Comparison of ENCODE assay signal across 1 cellular context in genomic region chr17:42886283-42887176, GRCh38.
TF ChIP-seq lines count a peak whose summit lies in the region.

No MANE protein-coding gene starts in this region.

TF ChIP-seq in HepG2, 621 proteins besides CTCF, POLR2A, EP300 and RAD21 (continued from another document and continues in another):
- TF ChIP-seq NCOA5 (CRISPR knock-in tag; IDR thresholded peaks at IDR 0.05), result no peak
- TF ChIP-seq MTF2 (CRISPR knock-in tag; IDR thresholded peaks at IDR 0.05; ENCODE audit: borderline replicate concordance), result no peak
- TF ChIP-seq NCOA2 (CRISPR knock-in tag; IDR thresholded peaks at IDR 0.05), result peak; percentile 89
- no peak for TF ChIP-seq CSRNP2 (CRISPR knock-in tag; conservative IDR thresholded peaks at IDR 0.05; ENCODE audit: low read depth)
- TF ChIP-seq ETV6 (CRISPR knock-in tag; conservative IDR thresholded peaks at IDR 0.05), result no peak
- TF ChIP-seq ZNF138 (CRISPR knock-in tag; IDR thresholded peaks at IDR 0.05; ENCODE audit: low read depth), result peak; percentile 45; the same call in 1 of the 2 replicates
- no peak for TF ChIP-seq MBNL3 (CRISPR knock-in tag; conservative IDR thresholded peaks at IDR 0.05)
- peak; percentile 57; the same call in 1 of the 2 replicates for TF ChIP-seq KDM4B (CRISPR knock-in tag; IDR thresholded peaks at IDR 0.05)
- no peak for TF ChIP-seq ZNF749 (CRISPR knock-in tag; IDR thresholded peaks at IDR 0.05; ENCODE audit: borderline replicate concordance)
- no peak for TF ChIP-seq ZXDC (CRISPR knock-in tag; IDR thresholded peaks at IDR 0.05)
- TF ChIP-seq MAX (IDR thresholded peaks at IDR 0.05), result peak; percentile 91
- TF ChIP-seq SRSF4 (IDR thresholded peaks at IDR 0.05; ENCODE audit: low read depth, low read length, poor library complexity, severe bottlenecking), result no peak
- peak; percentile 89 for TF ChIP-seq ZBTB4 (CRISPR knock-in tag; IDR thresholded peaks at IDR 0.05; ENCODE audit: borderline replicate concordance)
- TF ChIP-seq STAT6 (CRISPR knock-in tag; IDR thresholded peaks at IDR 0.05; ENCODE audit: borderline replicate concordance), result peak; percentile 95
- TF ChIP-seq ZNF253 (CRISPR knock-in tag; IDR thresholded peaks at IDR 0.05; ENCODE audit: borderline replicate concordance), result peak; percentile 81; the same call in 1 of the 2 replicates
- no peak for TF ChIP-seq MAZ (IDR thresholded peaks at IDR 0.05; ENCODE audit: borderline replicate concordance, low read depth, low read length)
- TF ChIP-seq MAZ (CRISPR knock-in tag; IDR thresholded peaks at IDR 0.05; ENCODE audit: low read depth), result peak; percentile 51
- no peak for TF ChIP-seq ZSCAN30 (CRISPR knock-in tag; IDR thresholded peaks at IDR 0.05)
- TF ChIP-seq RBFOX2 (IDR thresholded peaks at IDR 0.05; ENCODE audit: low read depth, low read length), result no peak
- TF ChIP-seq NFE2L1 (CRISPR knock-in tag; IDR thresholded peaks at IDR 0.05; ENCODE audit: borderline replicate concordance), result no peak
- peak; percentile 90 to 95 for TF ChIP-seq NR2F1 (CRISPR knock-in tag; IDR thresholded peaks at IDR 0.05)
- TF ChIP-seq BRCA1 (CRISPR knock-in tag; IDR thresholded peaks at IDR 0.05), result peak; percentile 79; the same call in 1 of the 2 replicates
- no peak for TF ChIP-seq CCAR2 (optimal IDR thresholded peaks at IDR 0.05; ENCODE audit: low read depth, low read length)
- no peak for TF ChIP-seq ZNF572 (CRISPR knock-in tag; IDR thresholded peaks at IDR 0.05)
- TF ChIP-seq KAT8 (CRISPR knock-in tag; IDR thresholded peaks at IDR 0.05), result peak; percentile 62
- 0 out of 2 replicates have a peak, but pooled peaks have one; percentile 20 for TF ChIP-seq ZNF547 (CRISPR knock-in tag; IDR thresholded peaks at IDR 0.05)
- TF ChIP-seq TCF7 (IDR thresholded peaks at IDR 0.05; ENCODE audit: low read depth), result peak; percentile 61
- no peak for TF ChIP-seq CENPBD1 (CRISPR knock-in tag; IDR thresholded peaks at IDR 0.05; ENCODE audit: borderline replicate concordance, low read depth)
- TF ChIP-seq CHD2 (IDR thresholded peaks at IDR 0.05; ENCODE audit: low read depth, low read length), result no peak; the same call in 1 of the 2 replicates
- TF ChIP-seq HNF4G (IDR thresholded peaks at IDR 0.05; ENCODE audit: borderline replicate concordance, low read depth, low read length), result peak; percentile 88
- TF ChIP-seq HNF4G (CRISPR knock-in tag; IDR thresholded peaks at IDR 0.05; ENCODE audit: borderline replicate concordance, low read depth), result peak; percentile 98
- peak; percentile 43; the same call in 1 of the 2 replicates for TF ChIP-seq ZBTB38 (CRISPR knock-in tag; IDR thresholded peaks at IDR 0.05)
- TF ChIP-seq ZNF615 (CRISPR knock-in tag; IDR thresholded peaks at IDR 0.05; ENCODE audit: borderline replicate concordance), result no peak
- TF ChIP-seq MED13 (CRISPR knock-in tag; IDR thresholded peaks at IDR 0.05), result no peak
- no peak for TF ChIP-seq HMGXB3 (CRISPR knock-in tag; IDR thresholded peaks at IDR 0.05; ENCODE audit: borderline replicate concordance)
- peak; percentile 64; the same call in 1 of the 2 replicates for TF ChIP-seq ZNF225 (CRISPR knock-in tag; IDR thresholded peaks at IDR 0.05)
- peak; percentile 24 for TF ChIP-seq TBL1XR1 (IDR thresholded peaks at IDR 0.05; ENCODE audit: borderline replicate concordance, low read length, partially characterized antibody)
- TF ChIP-seq ZNF510 (CRISPR knock-in tag; IDR thresholded peaks at IDR 0.05; ENCODE audit: low read depth), result peak; percentile 83; the same call in 1 of the 2 replicates
- TF ChIP-seq SP2 (CRISPR knock-in tag; IDR thresholded peaks at IDR 0.05), result no peak
- peak; percentile 15; the same call in 1 of the 2 replicates for TF ChIP-seq ZBTB25 (CRISPR knock-in tag; IDR thresholded peaks at IDR 0.05)
- no peak for TF ChIP-seq KLF13 (CRISPR knock-in tag; IDR thresholded peaks at IDR 0.05)
